24 cellular contexts compared by ENCODE assay signal in genomic region chr10:122201401-122201800, GRCh38.
DNase-seq lines count a peak whose midpoint lies in the region; ATAC-seq and TF ChIP-seq lines count a peak whose summit lies in the region.
"Had no signal": no experiment of that assay in that cellular context is flagged by ENCODE, and none has a peak within 500 bp of the region (broad histone marks: within the 10 kb centered on the region; RNA-seq: fewer than 3 reads in every experiment).

No MANE protein-coding gene starts in this region.

- H3K4me1 ChIP-seq in left ventricle myocardium inferior (peaks cover 61% of the 10 kb centered on the region), neuronal stem cell (ENCODE audit: control insufficient read depth in 2 of 2, insufficient read depth in 1 of 2, low read depth in 1 of 2, low read length in 2 of 2) (peaks cover 0 to 20% of the 10 kb centered on the region in 2 donors), gastrocnemius medialis (peaks cover 19 to 23% of the 10 kb centered on the region in 2 donors)
- no peaks in the 10 kb centered on the region for H3K4me1 ChIP-seq in CD8-positive, alpha-beta memory T cell (ENCODE audit: insufficient read depth, low read length)

- CTCF ChIA-PET in CD8-positive, alpha-beta memory T cell (lab: Charles Lee), result no interaction called here
- CTCF ChIA-PET in activated CD4-positive, alpha-beta memory T cell treated with anti-CD3 and anti-CD28 coated beads, Interleukin-2, amount 10 ng/mL, durations not matched to agents 7 days and 5 days (lab: Charles Lee), result no interaction called here

- H3K27me3 ChIP-seq in left ventricle myocardium inferior (ENCODE audit: low read depth) (no peaks in the 10 kb centered on the region), WERI-Rb-1 (ENCODE audit: insufficient read depth, low read depth, severe bottlenecking) (no peaks in the 10 kb centered on the region), neuronal stem cell (ENCODE audit: control insufficient read depth in 3 of 3, insufficient read depth in 3 of 3, low read depth in 1 of 3, low read length in 3 of 3) (no peaks in the 10 kb centered on the region), gastrocnemius medialis (no peaks in the 10 kb centered on the region)
- H3K27me3 ChIP-seq in CD8-positive, alpha-beta memory T cell (ENCODE audit: insufficient read depth, low read length, poor library complexity, severe bottlenecking), result no peaks in the 10 kb centered on the region
- H3K27me3 ChIP-seq: BLaER1 treated with 17β-estradiol and CSF1 and Interleukin-3, amounts not matched to agents 10 nM and 100 nM had no signal

- TF ChIP-seq POLR2A in gastrocnemius medialis (IDR thresholded peaks at IDR 0.05), result no peak

- no peak overlapping the region for H3K4me3 Mint-ChIP-seq in CD8-positive, alpha-beta memory T cell
- H3K4me3 Mint-ChIP-seq in activated CD4-positive, alpha-beta memory T cell treated with anti-CD3 and anti-CD28 coated beads, Interleukin-2, amount 10 ng/mL, durations not matched to agents 7 days and 5 days, result no peak overlapping the region
- H3K4me3 Mint-ChIP-seq: B cell; CD4-positive, alpha-beta T cell; CD8-positive, alpha-beta T cell had no signal

- no CpG with 5 or more reads among the region's 9 CpGs for WGBS in neuronal stem cell (ENCODE audit: extremely low coverage in 2 of 2, insufficient read length in 2 of 2, insufficient replicate concordance in 1 of 2), 2 donors

- H3K36me3 Mint-ChIP-seq in CD8-positive, alpha-beta memory T cell, result no peaks in the 10 kb centered on the region
- H3K36me3 Mint-ChIP-seq in activated CD4-positive, alpha-beta memory T cell treated with anti-CD3 and anti-CD28 coated beads, Interleukin-2, amount 10 ng/mL, durations not matched to agents 7 days and 5 days (ENCODE audit: low read depth), result no peaks in the 10 kb centered on the region
- H3K36me3 Mint-ChIP-seq: CD8-positive, alpha-beta T cell had no signal

- POLR2A ChIA-PET in CD8-positive, alpha-beta memory T cell (lab: Charles Lee), result no interaction called here
- POLR2A ChIA-PET in activated CD4-positive, alpha-beta memory T cell treated with anti-CD3 and anti-CD28 coated beads, Interleukin-2, amount 10 ng/mL, durations not matched to agents 7 days and 5 days (lab: Charles Lee), result no interaction called here

- in situ Hi-C loops in gastrocnemius medialis (cut with MboI; ENCODE audit: low sequenced_read_pairs in 4 of 4), result no loop called here

- no peaks in the 10 kb centered on the region for H3K9me3 Mint-ChIP-seq in CD8-positive, alpha-beta memory T cell
- H3K9me3 Mint-ChIP-seq in activated CD4-positive, alpha-beta memory T cell treated with anti-CD3 and anti-CD28 coated beads, Interleukin-2, amount 10 ng/mL, durations not matched to agents 7 days and 5 days, result no peaks in the 10 kb centered on the region
- H3K9me3 Mint-ChIP-seq: CD4-positive, alpha-beta T cell; CD8-positive, alpha-beta T cell had no signal

- ATAC-seq in Right ventricle myocardium inferior (no peak), gastrocnemius medialis (no peak)
- ATAC-seq: A549; CD8-positive, alpha-beta T cell; GM12878 had no signal

- intact Hi-C loops in left ventricle myocardium inferior (cut with micrococcal nuclease) (no loop called here), Right ventricle myocardium inferior (cut with DNase I) (no loop called here), gastrocnemius medialis (cut with DNase I; ENCODE audit: low total_unique reads) (no loop called here)

- no peak overlapping the region for H2BK15ac ChIP-seq in neuronal stem cell (ENCODE audit: low read length)

- peak overlapping the region; percentile 46 for H2BK12ac ChIP-seq in neuronal stem cell (ENCODE audit: low read length)

- H3K4me3 ChIP-seq in left ventricle myocardium inferior (no peak overlapping the region), WERI-Rb-1 (ENCODE audit: low read depth, low read length) (no peak overlapping the region), neuronal stem cell (ENCODE audit: low read length in 2 of 2) (peak overlapping the region in 1 of 2 donors; percentile 58), gastrocnemius medialis (no peak overlapping the region)
- H3K4me3 ChIP-seq in CD8-positive, alpha-beta memory T cell (ENCODE audit: low read length), result no peak overlapping the region
- H3K4me3 ChIP-seq: A549; BLaER1 treated with 17β-estradiol and CSF1 and Interleukin-3, amounts not matched to agents 10 nM and 100 nM; GM12878 had no signal

- H4K8ac ChIP-seq in neuronal stem cell (ENCODE audit: low read depth, low read length), result no peak overlapping the region

- H3K27ac ChIP-seq in left ventricle myocardium inferior (replicated peaks), result peak overlapping the region; percentile 42
- H3K27ac ChIP-seq in WERI-Rb-1, result no peak overlapping the region
- H3K27ac ChIP-seq in neuronal stem cell (replicated peaks; ENCODE audit: low read length), result no peak overlapping the region
- H3K27ac ChIP-seq in gastrocnemius medialis, result peak overlapping the region; percentile 56 to 95 (median 79)
- H3K27ac ChIP-seq in CD8-positive, alpha-beta memory T cell (ENCODE audit: low read depth, low read length), result no peak overlapping the region
- H3K27ac ChIP-seq: 22Rv1; A549; BLaER1 treated with 17β-estradiol and CSF1 and Interleukin-3, amounts not matched to agents 10 nM and 100 nM; C4-2B had no signal

- no peak overlapping the region for H3K23ac ChIP-seq in neuronal stem cell (ENCODE audit: low read depth, low read length, poor library complexity)

- H3K14ac ChIP-seq in neuronal stem cell (ENCODE audit: low read length), result no peak overlapping the region

- no peak overlapping the region for H2BK5ac ChIP-seq in neuronal stem cell (ENCODE audit: low read length)

- H3K27ac Mint-ChIP-seq in CD8-positive, alpha-beta memory T cell, result no peak overlapping the region
- no peak overlapping the region for H3K27ac Mint-ChIP-seq in activated CD4-positive, alpha-beta memory T cell treated with anti-CD3 and anti-CD28 coated beads, Interleukin-2, amount 10 ng/mL, durations not matched to agents 7 days and 5 days
- H3K27ac Mint-ChIP-seq: B cell; CD4-positive, alpha-beta T cell; CD8-positive, alpha-beta T cell had no signal

- peaks cover 38% of the 10 kb centered on the region for H3K36me3 ChIP-seq in left ventricle myocardium inferior
- no peaks in the 10 kb centered on the region for H3K36me3 ChIP-seq in WERI-Rb-1
- peaks cover 17 to 73% of the 10 kb centered on the region in 2 donors for H3K36me3 ChIP-seq in neuronal stem cell (replicated peaks in 1 of 2; ENCODE audit: control insufficient read depth in 2 of 2, insufficient read depth in 2 of 2, low read length in 2 of 2)
- H3K36me3 ChIP-seq in gastrocnemius medialis, result peaks cover 0 to 4% of the 10 kb centered on the region in 2 donors
- no peaks in the 10 kb centered on the region for H3K36me3 ChIP-seq in CD8-positive, alpha-beta memory T cell (ENCODE audit: insufficient read depth, low read length)

- H3K4me2 ChIP-seq in neuronal stem cell (ENCODE audit: insufficient read depth, low read length, poor library complexity, severe bottlenecking), result peak overlapping the region; percentile 18
- H3K4me2 ChIP-seq: A549; BLaER1 treated with 17β-estradiol and CSF1 and Interleukin-3, amounts not matched to agents 10 nM and 100 nM had no signal

- peak overlapping the region; percentile 71 for H3K18ac ChIP-seq in neuronal stem cell (ENCODE audit: low read length)

- no peak overlapping the region for H2AFZ ChIP-seq in neuronal stem cell (ENCODE audit: low read length)

- H3K27me3 Mint-ChIP-seq in CD8-positive, alpha-beta memory T cell, result no peaks in the 10 kb centered on the region
- H3K27me3 Mint-ChIP-seq in activated CD4-positive, alpha-beta memory T cell treated with anti-CD3 and anti-CD28 coated beads, Interleukin-2, amount 10 ng/mL, durations not matched to agents 7 days and 5 days, result no peaks in the 10 kb centered on the region
- H3K27me3 Mint-ChIP-seq: B cell; CD4-positive, alpha-beta T cell had no signal

- H2BK120ac ChIP-seq in neuronal stem cell (ENCODE audit: low read depth, low read length), result no peak overlapping the region

- DNase-seq in left ventricle myocardium inferior (no peak), Right ventricle myocardium inferior (ENCODE audit: missing footprints) (no peak), WERI-Rb-1 (peak; percentile 16), neuronal stem cell (ENCODE audit: low spot score) (no peak), gastrocnemius medialis (no peak)
- no peak for DNase-seq in CD8-positive, alpha-beta memory T cell
- no peak for DNase-seq in activated CD4-positive, alpha-beta memory T cell treated with anti-CD3 and anti-CD28 coated beads, Interleukin-2, amount 10 ng/mL, durations not matched to agents 7 days and 5 days
- DNase-seq: AML-193; CD4-positive, alpha-beta T cell; CD8-positive, alpha-beta T cell; COR-L47; DMS 273 treated with DMSO at 0.1 percent for 48 hours; DMS153; DMS53; DMS79; DND-41; EL; GDM1 had no signal

- H3K9me3 ChIP-seq in left ventricle myocardium inferior (replicated peaks) (no peaks in the 10 kb centered on the region), WERI-Rb-1 (ENCODE audit: severe bottlenecking) (no peaks in the 10 kb centered on the region), neuronal stem cell (replicated peaks in 1 of 2; ENCODE audit: control insufficient read depth in 2 of 2, insufficient read depth in 1 of 2, low read depth in 1 of 2, low read length in 2 of 2) (peaks cover 6 to 9% of the 10 kb centered on the region in 2 donors), gastrocnemius medialis (no peaks in the 10 kb centered on the region)
- no peaks in the 10 kb centered on the region for H3K9me3 ChIP-seq in CD8-positive, alpha-beta memory T cell (ENCODE audit: low read length)
- H3K9me3 ChIP-seq: A549 had no signal

- no peak overlapping the region for H4K91ac ChIP-seq in neuronal stem cell (ENCODE audit: low read depth, low read length, poor library complexity)

- H3K4me1 Mint-ChIP-seq in CD8-positive, alpha-beta memory T cell, result no peaks in the 10 kb centered on the region
- no peaks in the 10 kb centered on the region for H3K4me1 Mint-ChIP-seq in activated CD4-positive, alpha-beta memory T cell treated with anti-CD3 and anti-CD28 coated beads, Interleukin-2, amount 10 ng/mL, durations not matched to agents 7 days and 5 days
- H3K4me1 Mint-ChIP-seq: B cell had no signal

- TF ChIP-seq CTCF in left ventricle myocardium inferior (IDR thresholded peaks at IDR 0.05; ENCODE audit: borderline replicate concordance) (no peak), WERI-Rb-1 (IDR thresholded peaks at IDR 0.05; ENCODE audit: low read depth, low read length) (no peak), gastrocnemius medialis (IDR thresholded peaks at IDR 0.05 in 4 of 5, conservative IDR thresholded peaks at IDR 0.05 in 1 of 5) (no peak)

- H3K9ac ChIP-seq in neuronal stem cell (ENCODE audit: low read depth, low read length, poor library complexity), result no peak overlapping the region
- H3K9ac ChIP-seq: BLaER1 treated with 17β-estradiol and CSF1 and Interleukin-3, amounts not matched to agents 10 nM and 100 nM had no signal

- H3K4ac ChIP-seq in neuronal stem cell (ENCODE audit: low read length), result no peak overlapping the region

- no peak overlapping the region for H2AK5ac ChIP-seq in neuronal stem cell (ENCODE audit: low read depth, low read length)

- H3K79me1 ChIP-seq in neuronal stem cell (ENCODE audit: low read depth, low read length), result peaks cover 14% of the 10 kb centered on the region

Comparison
In these comparisons a context has a peak if more than half of its experiments do, and no peak if none do; other contexts are left out.
1. H3K27ac ChIP-seq: peak in left ventricle myocardium inferior (single experiment) and gastrocnemius medialis (4 of 4); none in WERI-Rb-1 (single experiment), neuronal stem cell (single experiment) and CD8-positive, alpha-beta memory T cell (single experiment).